9 cellular contexts compared by ENCODE assay signal in the genomic region with DNA sequence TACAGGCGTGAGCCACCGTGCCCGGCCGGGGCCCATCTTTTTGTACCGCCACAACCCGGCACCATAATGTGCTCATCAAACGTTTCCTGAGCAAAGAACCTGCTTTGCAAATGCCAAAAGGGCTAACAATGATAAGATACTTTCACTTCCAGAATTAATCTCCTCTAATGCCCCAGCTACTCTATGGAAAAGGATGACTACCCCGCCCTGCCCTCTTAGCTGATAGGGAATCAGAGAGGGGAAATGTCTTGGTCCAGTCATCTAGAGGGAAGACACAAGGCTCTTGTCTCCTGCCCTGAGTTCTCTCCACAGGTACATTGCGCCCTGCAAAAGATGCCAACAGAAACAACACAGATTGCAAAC. TPM values are rescaled to one million over a fixed set of nuclear protein-coding genes. Genes with fewer than 3 reads are reported as not detected.
DNase-seq lines count a peak whose midpoint lies in the region; ATAC-seq and TF ChIP-seq lines count a peak whose summit lies in the region.
"Had no signal": no experiment of that assay in that cellular context is flagged by ENCODE, and none has a peak within 500 bp of the region (broad histone marks: within the 10 kb centered on the region; RNA-seq: fewer than 3 reads in every experiment).

No MANE protein-coding gene starts in this region.

- H3K36me3 ChIP-seq in RWPE2 (ENCODE audit: low read depth) (no peaks in the 10 kb centered on the region), smooth muscle cell (ENCODE audit: low read depth) (no peaks in the 10 kb centered on the region)

- H2AFZ ChIP-seq in smooth muscle cell (ENCODE audit: low read depth): peak overlapping the region; percentile 90

- no peak for TF ChIP-seq CTCF in RWPE2 (IDR thresholded peaks at IDR 0.05; ENCODE audit: poor library complexity, severe bottlenecking)
- TF ChIP-seq CTCF in foreskin fibroblast (IDR thresholded peaks at IDR 0.05; ENCODE audit: low read depth, low read length): no peak
- no peak for TF ChIP-seq CTCF in smooth muscle cell (IDR thresholded peaks at IDR 0.05; ENCODE audit: borderline replicate concordance, insufficient read depth, poor library complexity, severe bottlenecking)

- DNase-seq in NCI-H510A treated with DMSO at 0.1 percent for 48 hours (lab: John Stamatoyannopoulos, UW) (peak; percentile 33), NCI-H510A (lab: John Stamatoyannopoulos, UW) (no peak), RWPE2 (ENCODE audit: low spot score) (no peak), foreskin fibroblast (no peak), smooth muscle cell (lab: John Stamatoyannopoulos, UW; ENCODE audit: unreplicated experiment) (no peak), islet precursor cell (no peak), dermis blood vessel endothelial cell (no peak)
- DNase-seq in activated effector memory CD4-positive, alpha-beta T cell treated with anti-CD3 and anti-CD28 coated beads, Interleukin-2, amount 50 U/mL, for 16 hours: no peak

- no peaks in the 10 kb centered on the region for H3F3A ChIP-seq in smooth muscle cell (ENCODE audit: low read depth)

- H3K4me3 ChIP-seq in RWPE2 (ENCODE audit: severe bottlenecking) (peak overlapping the region; percentile 62), foreskin fibroblast (ENCODE audit: low read depth in 1 of 2, low read length in 2 of 2) (peak overlapping the region; percentile 84 to 95), smooth muscle cell (peak overlapping the region; percentile 75)

- peak overlapping the region; percentile 56 for H3K27ac ChIP-seq in RWPE2 (ENCODE audit: poor library complexity, severe bottlenecking)
- no peak overlapping the region for H3K27ac ChIP-seq in smooth muscle cell (ENCODE audit: low read depth)

- peak; percentile 2; the same call in 1 of the 3 replicates for ATAC-seq in RWPE2 (ENCODE audit: low read depth)

- no peaks in the 10 kb centered on the region for H4K20me1 ChIP-seq in smooth muscle cell (ENCODE audit: low read depth)

- WGBS in smooth muscle cell (ENCODE audit: low lambda C conversion rate): 81% methylated on average over 9 of the region's 9 CpGs

- H3K4me1 ChIP-seq in RWPE2 (ENCODE audit: insufficient read depth, poor library complexity, severe bottlenecking) (no peaks in the 10 kb centered on the region), smooth muscle cell (ENCODE audit: low read depth) (no peaks in the 10 kb centered on the region)

- peak overlapping the region; percentile 88 for H3K4me2 ChIP-seq in smooth muscle cell

- H3K79me2 ChIP-seq in smooth muscle cell (ENCODE audit: low read depth): no peaks in the 10 kb centered on the region

- no peaks in the 10 kb centered on the region for H3K9me3 ChIP-seq in RWPE2 (ENCODE audit: severe bottlenecking)
- no peaks in the 10 kb centered on the region for H3K9me3 ChIP-seq in smooth muscle cell (replicated peaks; ENCODE audit: low read depth)

- H3K9ac ChIP-seq in smooth muscle cell (ENCODE audit: low read depth): peak overlapping the region; percentile 30

- H3K27me3 ChIP-seq in RWPE2 (ENCODE audit: insufficient read depth, poor library complexity, severe bottlenecking) (no peaks in the 10 kb centered on the region), smooth muscle cell (ENCODE audit: low read depth) (no peaks in the 10 kb centered on the region)

RNA-seq across cellular contexts. Expression of a gene that starts 0.6 kb away (rescaled TPM):
- total RNA-seq in smooth muscle cell (12.7 and 16.2 TPM in 2 replicates), dermis blood vessel endothelial cell (9.9 and 11.1 TPM in 2 replicates)
- 14.6 and 17.7 TPM in 2 replicates for polyA plus RNA-seq in smooth muscle cell

RNA-seq across cellular contexts. Expression of a gene that starts 22.0 kb away (rescaled TPM):
- total RNA-seq in smooth muscle cell (2.7 and 3.9 TPM in 2 replicates), dermis blood vessel endothelial cell (1.7 and 1.9 TPM in 2 replicates)
- 1.9 and 6.1 TPM in 2 replicates for polyA plus RNA-seq in smooth muscle cell
- total RNA-seq: temporal lobe had no signal

RNA-seq across cellular contexts. Expression of a gene that starts 54.6 kb away (rescaled TPM):
- total RNA-seq in smooth muscle cell: 8.2 and 9.3 TPM in 2 replicates
- polyA plus RNA-seq in smooth muscle cell: 15.3 and 16.1 TPM in 2 replicates
- total RNA-seq in dermis blood vessel endothelial cell: 11.7 and 14.8 TPM in 2 replicates
